Comparison of ENCODE assay signal across 20 cellular contexts in genomic region chr3:11327619-11328018, GRCh38.
"Had no signal": no experiment of that assay in that cellular context is flagged by ENCODE, and none has a peak within 500 bp of the region (broad histone marks: within the 10 kb centered on the region; RNA-seq: fewer than 3 reads in every experiment).

No MANE protein-coding gene starts in this region.

- DNase-seq: cortex of kidney; dorsolateral prefrontal cortex; effector CD8-positive, alpha-beta T cell; gastrocnemius medialis; heart right ventricle; hypothalamus; kidney glomerular epithelial cell; mesendoderm; naive B cell; nephron progenitor cell; psoas muscle; retina; right lobe of liver; testis; upper lobe of right lung had no signal

- H3K79me2 ChIP-seq: parathyroid adenoma had no signal

- H3K4me3 ChIP-seq: dorsolateral prefrontal cortex, gastrocnemius medialis, heart right ventricle, psoas muscle, right lobe of liver, testis, tibial nerve, upper lobe of right lung, vagina had no signal

- H3K9me3 Mint-ChIP-seq: naive B cell; nephron progenitor cell; stimulated activated naive CD8-positive, alpha-beta T cell treated with anti-CD3 and anti-CD28 coated beads, Interleukin-15, Interleukin-2, amounts not matched to agents 100 ng/mL and 50 ng/mL, for 24 hours had no signal

- H3K36me3 Mint-ChIP-seq: naive B cell had no signal

- H3K4me3 Mint-ChIP-seq: naive B cell; nephron progenitor cell; stimulated activated naive CD8-positive, alpha-beta T cell treated with anti-CD3 and anti-CD28 coated beads, Interleukin-15, Interleukin-2, amounts not matched to agents 100 ng/mL and 50 ng/mL, for 24 hours had no signal

- H3K4me1 Mint-ChIP-seq: naive B cell, nephron progenitor cell had no signal

- ATAC-seq: esophagus mucosa, gastrocnemius medialis, heart right ventricle, psoas muscle, upper lobe of right lung had no signal

- H3K27me3 ChIP-seq: dorsolateral prefrontal cortex, gastrocnemius medialis, heart right ventricle, right lobe of liver, testis, tibial nerve, upper lobe of right lung, vagina had no signal

- H3K9ac ChIP-seq: parathyroid adenoma had no signal

- H3K27me3 Mint-ChIP-seq: naive B cell; stimulated activated naive CD8-positive, alpha-beta T cell treated with anti-CD3 and anti-CD28 coated beads, Interleukin-15, Interleukin-2, amounts not matched to agents 100 ng/mL and 50 ng/mL, for 24 hours had no signal

- H3K27ac ChIP-seq: dorsolateral prefrontal cortex, gastrocnemius medialis, heart right ventricle, parathyroid adenoma, psoas muscle, right lobe of liver, testis, tibial nerve, upper lobe of right lung, vagina had no signal

- H2AFZ ChIP-seq: parathyroid adenoma had no signal

- H3K9me3 ChIP-seq: gastrocnemius medialis, heart right ventricle, psoas muscle, right lobe of liver, testis, tibial nerve, upper lobe of right lung, vagina had no signal

- H3K4me1 ChIP-seq: gastrocnemius medialis, heart right ventricle, parathyroid adenoma, psoas muscle, right lobe of liver, testis, upper lobe of right lung had no signal

- H3K27ac Mint-ChIP-seq: nephron progenitor cell; stimulated activated naive CD8-positive, alpha-beta T cell treated with anti-CD3 and anti-CD28 coated beads, Interleukin-15, Interleukin-2, amounts not matched to agents 100 ng/mL and 50 ng/mL, for 24 hours had no signal
